Comparison of ENCODE assay signal across 14 cellular contexts in genomic region chr18:79548077-79548450, GRCh38.
"Had no signal": no experiment of that assay in that cellular context is flagged by ENCODE, and none has a peak within 500 bp of the region (broad histone marks: within the 10 kb centered on the region; RNA-seq: fewer than 3 reads in every experiment).

No MANE protein-coding gene starts in this region.

- H3K79me2 ChIP-seq: hepatocyte had no signal

- H3K4me2 ChIP-seq: hepatocyte had no signal

- H3K36me3 ChIP-seq: adrenal gland, cardiac muscle cell, tibial nerve had no signal

- H3K9me3 Mint-ChIP-seq: activated naive CD4-positive, alpha-beta T cell treated with anti-CD3 and anti-CD28 coated beads, Interleukin-2, amount 50 U/mL, for 24 hours; activated T-helper 2 cell treated with anti-CD3 and anti-CD28 coated beads, Interferon-gamma antibody, Interleukin-2, Interleukin-4, amounts not matched to agents 10 μg/mL and 5 μg/mL and 100 μg/mL, durations not matched to agents 14 hours and 24 hours and 36 hours; nephron had no signal

- H2AFZ ChIP-seq: hepatocyte had no signal

- ATAC-seq: left ventricle myocardium superior had no signal

- H3K4me3 Mint-ChIP-seq: activated naive CD4-positive, alpha-beta T cell treated with anti-CD3 and anti-CD28 coated beads, Interleukin-2, amount 50 U/mL, for 24 hours; nephron had no signal

- H3K27ac ChIP-seq: adrenal gland, cardiac muscle cell had no signal

- H3K4me1 ChIP-seq: adrenal gland had no signal

- DNase-seq: activated CD4-positive, alpha-beta T cell treated with anti-CD3 and anti-CD28 coated beads, Interleukin-2, amount 50 U/mL, for 4 hours; activated CD4-positive, CD25-positive, alpha-beta regulatory T cell treated with anti-CD3 and anti-CD28 coated beads, Interleukin-2, amount 50 U/mL, for 72 hours; activated T-cell treated with anti-CD3 and anti-CD28 coated beads for 4 hours; adrenal gland; left ventricle myocardium superior; mesenchymal stem cell; stimulated activated CD4-positive, alpha-beta T cell treated with anti-CD3 and anti-CD28 coated beads, Interleukin-12 subunit alpha, Interleukin-12 subunit beta, amount 100 ng/mL, for 4 hours; stimulated activated CD4-positive, alpha-beta T cell treated with anti-CD3 and anti-CD28 coated beads, Interleukin-2, amount 100 ng/mL, for 24 hours had no signal

- H3K36me3 Mint-ChIP-seq: activated naive CD4-positive, alpha-beta T cell treated with anti-CD3 and anti-CD28 coated beads, Interleukin-2, amount 50 U/mL, for 24 hours had no signal

- H3K27me3 ChIP-seq: cardiac muscle cell, hepatocyte, tibial nerve had no signal

- H3K4me1 Mint-ChIP-seq: activated naive CD4-positive, alpha-beta T cell treated with anti-CD3 and anti-CD28 coated beads, Interleukin-2, amount 50 U/mL, for 24 hours had no signal

- H3K9me3 ChIP-seq: adrenal gland, tibial nerve had no signal

- H3K4me3 ChIP-seq: adrenal gland, cardiac muscle cell, hepatocyte had no signal

- H3K27me3 Mint-ChIP-seq: activated naive CD4-positive, alpha-beta T cell treated with anti-CD3 and anti-CD28 coated beads, Interleukin-2, amount 50 U/mL, for 24 hours had no signal

- H3K27ac Mint-ChIP-seq: activated naive CD4-positive, alpha-beta T cell treated with anti-CD3 and anti-CD28 coated beads, Interleukin-2, amount 50 U/mL, for 24 hours; activated T-helper 2 cell treated with anti-CD3 and anti-CD28 coated beads, Interferon-gamma antibody, Interleukin-2, Interleukin-4, amounts not matched to agents 10 μg/mL and 5 μg/mL and 100 μg/mL, durations not matched to agents 14 hours and 24 hours and 36 hours; nephron had no signal
